Comparison of ENCODE assay signal across 1 cellular context in the genomic region with DNA sequence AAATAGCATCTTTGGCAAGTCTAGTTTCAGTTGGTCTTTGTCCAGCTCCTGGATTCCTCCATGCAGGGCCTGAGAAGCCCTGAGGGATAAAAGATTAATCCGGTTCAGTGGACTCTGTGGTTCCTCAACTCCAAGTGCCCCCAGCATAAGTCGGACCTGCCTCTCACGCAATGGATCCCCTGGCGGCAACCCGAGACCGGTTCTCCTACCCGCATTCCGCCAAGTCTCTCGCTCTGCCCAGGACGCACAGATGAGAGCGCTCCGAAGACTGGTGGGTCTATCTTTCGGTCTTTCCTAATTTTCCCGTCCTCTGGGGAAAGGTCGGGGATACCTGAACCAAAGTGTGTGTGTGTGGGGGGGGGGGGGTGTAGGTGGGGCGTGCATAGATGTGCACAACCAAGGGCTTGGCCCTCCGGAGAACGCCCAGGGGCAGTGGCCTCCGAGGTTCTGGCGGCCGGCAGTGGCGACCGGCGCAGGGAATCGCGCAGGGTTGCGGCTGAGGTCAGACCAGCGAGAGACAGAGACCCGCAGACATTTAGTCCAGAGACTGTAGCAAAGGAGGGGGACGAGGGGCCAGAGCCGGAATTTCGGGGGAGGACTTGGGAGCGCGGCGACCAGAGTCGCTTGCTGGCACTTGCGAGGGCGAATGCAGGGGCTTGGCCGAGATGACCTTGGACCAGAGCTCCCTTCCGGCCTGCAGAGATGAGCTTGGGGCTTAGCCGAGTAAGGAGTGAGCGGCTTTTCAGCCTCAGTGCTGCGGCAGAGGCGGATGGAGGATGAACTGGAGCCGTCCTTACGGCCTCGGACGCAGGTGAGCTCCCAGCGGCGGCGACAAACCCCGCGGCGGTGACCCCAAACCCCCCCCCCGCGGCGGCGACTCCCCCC.
A peak's percentile ranks its signal among the peaks of the same experiment; 100 is the strongest.
TF ChIP-seq lines count a peak whose summit lies in the region.

No MANE protein-coding gene starts in this region.

TF ChIP-seq in K562, 482 proteins besides CTCF, POLR2A, EP300 and RAD21:
- TF ChIP-seq, protein P1, sequence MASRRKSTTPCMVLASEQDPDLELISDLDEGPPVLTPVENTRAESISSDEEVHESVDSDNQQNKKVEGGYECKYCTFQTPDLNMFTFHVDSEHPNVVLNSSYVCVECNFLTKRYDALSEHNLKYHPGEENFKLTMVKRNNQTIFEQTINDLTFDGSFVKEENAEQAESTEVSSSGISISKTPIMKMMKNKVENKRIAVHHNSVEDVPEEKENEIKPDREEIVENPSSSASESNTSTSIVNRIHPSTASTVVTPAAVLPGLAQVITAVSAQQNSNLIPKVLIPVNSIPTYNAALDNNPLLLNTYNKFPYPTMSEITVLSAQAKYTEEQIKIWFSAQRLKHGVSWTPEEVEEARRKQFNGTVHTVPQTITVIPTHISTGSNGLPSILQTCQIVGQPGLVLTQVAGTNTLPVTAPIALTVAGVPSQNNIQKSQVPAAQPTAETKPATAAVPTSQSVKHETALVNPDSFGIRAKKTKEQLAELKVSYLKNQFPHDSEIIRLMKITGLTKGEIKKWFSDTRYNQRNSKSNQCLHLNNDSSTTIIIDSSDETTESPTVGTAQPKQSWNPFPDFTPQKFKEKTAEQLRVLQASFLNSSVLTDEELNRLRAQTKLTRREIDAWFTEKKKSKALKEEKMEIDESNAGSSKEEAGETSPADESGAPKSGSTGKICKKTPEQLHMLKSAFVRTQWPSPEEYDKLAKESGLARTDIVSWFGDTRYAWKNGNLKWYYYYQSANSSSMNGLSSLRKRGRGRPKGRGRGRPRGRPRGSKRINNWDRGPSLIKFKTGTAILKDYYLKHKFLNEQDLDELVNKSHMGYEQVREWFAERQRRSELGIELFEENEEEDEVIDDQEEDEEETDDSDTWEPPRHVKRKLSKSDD (conservative IDR thresholded peaks at IDR 0.05; ENCODE audit: low read length), result 0 out of 2 replicates have a peak, but pooled peaks have one; percentile 12
- TF ChIP-seq, protein P2, sequence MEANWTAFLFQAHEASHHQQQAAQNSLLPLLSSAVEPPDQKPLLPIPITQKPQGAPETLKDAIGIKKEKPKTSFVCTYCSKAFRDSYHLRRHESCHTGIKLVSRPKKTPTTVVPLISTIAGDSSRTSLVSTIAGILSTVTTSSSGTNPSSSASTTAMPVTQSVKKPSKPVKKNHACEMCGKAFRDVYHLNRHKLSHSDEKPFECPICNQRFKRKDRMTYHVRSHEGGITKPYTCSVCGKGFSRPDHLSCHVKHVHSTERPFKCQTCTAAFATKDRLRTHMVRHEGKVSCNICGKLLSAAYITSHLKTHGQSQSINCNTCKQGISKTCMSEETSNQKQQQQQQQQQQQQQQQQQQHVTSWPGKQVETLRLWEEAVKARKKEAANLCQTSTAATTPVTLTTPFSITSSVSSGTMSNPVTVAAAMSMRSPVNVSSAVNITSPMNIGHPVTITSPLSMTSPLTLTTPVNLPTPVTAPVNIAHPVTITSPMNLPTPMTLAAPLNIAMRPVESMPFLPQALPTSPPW (CRISPR knock-in tag; IDR thresholded peaks at IDR 0.05), result 0 out of 2 replicates have a peak, but pooled peaks have one; percentile 44
- TF ChIP-seq NCOA6 (IDR thresholded peaks at IDR 0.05) (no peak), ZNF740 (CRISPR knock-in tag; IDR thresholded peaks at IDR 0.05) (peak; percentile 62), ZNF740 (tag; IDR thresholded peaks at IDR 0.05) (peak in 1 of 2 experiments; percentile 72; a peak in 1 of 4 replicates), ZBTB33 (CRISPR knock-in tag; IDR thresholded peaks at IDR 0.05) (peak; percentile 31; the same call in 1 of the 2 replicates)
